Comparison of ENCODE assay signal across 19 cellular contexts in the genomic region with DNA sequence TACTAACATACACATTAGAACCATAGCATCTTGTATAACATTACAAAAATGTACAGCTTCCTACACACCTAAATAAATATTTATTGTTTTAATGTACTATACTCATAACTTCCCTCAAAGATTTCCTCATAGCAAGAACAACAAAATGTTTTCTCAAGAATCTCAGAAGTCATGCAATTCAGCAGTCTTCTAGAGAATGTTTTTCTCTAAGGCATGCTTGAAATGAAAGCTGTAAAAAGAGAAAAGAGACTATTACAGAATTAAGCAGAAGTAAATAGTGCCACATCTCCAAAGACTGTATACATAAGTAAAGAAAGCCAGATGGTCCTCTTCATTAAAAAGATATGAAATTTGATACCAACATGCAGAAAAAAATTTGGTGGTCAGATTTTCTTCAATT.
A peak's percentile ranks its signal among the peaks of the same experiment; 100 is the strongest.
DNase-seq lines count a peak whose midpoint lies in the region; FAIRE-seq and TF ChIP-seq lines count a peak whose summit lies in the region.
"Had no signal": no experiment of that assay in that cellular context is flagged by ENCODE, and none has a peak within 500 bp of the region (broad histone marks: within the 10 kb centered on the region; RNA-seq: fewer than 3 reads in every experiment).

No MANE protein-coding gene starts in this region.

- intact Hi-C loops in lower leg skin (cut with DNase I; ENCODE audit: low total_unique reads) = no loop called here

- no peaks in the 10 kb centered on the region for H3K36me3 ChIP-seq in adipocyte (ENCODE audit: control insufficient read depth, insufficient read depth, low read length, severe bottlenecking)
- H3K36me3 ChIP-seq: BLaER1 treated with 17β-estradiol and CSF1 and Interleukin-3, amounts not matched to agents 10 nM and 100 nM; HAP-1 had no signal

- H3K9me3 ChIP-seq in adipocyte (ENCODE audit: control insufficient read depth, low read length) = no peaks in the 10 kb centered on the region
- H3K9me3 ChIP-seq: BLaER1 treated with 17β-estradiol and CSF1 and Interleukin-3, amounts not matched to agents 10 nM and 100 nM; HAP-1 had no signal

- peak; percentile 16 for FAIRE-seq in A204.1 (lab: Jason Lieb, UNC)
- FAIRE-seq: G401.6, GM12891, GM18507 had no signal

- peaks cover 25% of the 10 kb centered on the region for H3K4me1 ChIP-seq in adipocyte (ENCODE audit: control insufficient read depth, insufficient read depth, low read length)
- H3K4me1 ChIP-seq: BLaER1 treated with 17β-estradiol and CSF1 and Interleukin-3, amounts not matched to agents 10 nM and 100 nM; HAP-1 had no signal

- no peaks in the 10 kb centered on the region for H3K9me3 Mint-ChIP-seq in activated naive CD8-positive, alpha-beta T cell treated with anti-CD3 and anti-CD28 coated beads for 36 hours
- H3K9me3 Mint-ChIP-seq: CD8-positive, alpha-beta T cell had no signal

- no peak overlapping the region for H3K4me3 ChIP-seq in adipocyte (ENCODE audit: low read length)
- H3K4me3 ChIP-seq in fibroblast of villous mesenchyme (ENCODE audit: low read depth, low read length) = no peak overlapping the region
- no peak overlapping the region for H3K4me3 ChIP-seq in lower leg skin (ENCODE audit: low read depth, poor library complexity, severe bottlenecking)
- H3K4me3 ChIP-seq: BLaER1 treated with 17β-estradiol and CSF1 and Interleukin-3, amounts not matched to agents 10 nM and 100 nM; GM23248; HAP-1 had no signal

- H3K9ac ChIP-seq in adipocyte (ENCODE audit: low read length) = no peak overlapping the region
- H3K9ac ChIP-seq: BLaER1 treated with 17β-estradiol and CSF1 and Interleukin-3, amounts not matched to agents 10 nM and 100 nM; GM23248 had no signal

- H3K36me3 Mint-ChIP-seq in activated naive CD8-positive, alpha-beta T cell treated with anti-CD3 and anti-CD28 coated beads for 36 hours = no peaks in the 10 kb centered on the region
- H3K36me3 Mint-ChIP-seq: CD8-positive, alpha-beta T cell had no signal

- no peak for TF ChIP-seq POLR2A in lower leg skin (IDR thresholded peaks at IDR 0.05)

- DNase-seq in NCI-H2171 (lab: John Stamatoyannopoulos, UW) (peak; percentile 21), adipocyte (ENCODE audit: low read depth) (peak; percentile 71), fibroblast of villous mesenchyme (ENCODE audit: low read depth) (peak; percentile 52), NCI-H187 (lab: John Stamatoyannopoulos, UW) (no peak), lower leg skin (ENCODE audit: low spot score in 2 of 2) (no peak)
- no peak for DNase-seq in activated naive CD8-positive, alpha-beta T cell treated with anti-CD3 and anti-CD28 coated beads for 36 hours
- DNase-seq: CD8-positive, alpha-beta T cell; COR-L47; DMS 273 treated with DMSO at 0.1 percent for 48 hours; DMS53; DND-41; GM23248 had no signal

- TF ChIP-seq CTCF in fibroblast of villous mesenchyme (IDR thresholded peaks at IDR 0.05; ENCODE audit: insufficient read depth, low read depth, low read length) (no peak), lower leg skin (IDR thresholded peaks at IDR 0.05) (no peak)

- no peaks in the 10 kb centered on the region for H3K4me1 Mint-ChIP-seq in activated naive CD8-positive, alpha-beta T cell treated with anti-CD3 and anti-CD28 coated beads for 36 hours
- H3K4me1 Mint-ChIP-seq: B cell had no signal

- no peak overlapping the region for H3K27ac Mint-ChIP-seq in activated naive CD8-positive, alpha-beta T cell treated with anti-CD3 and anti-CD28 coated beads for 36 hours
- H3K27ac Mint-ChIP-seq: B cell; CD8-positive, alpha-beta T cell had no signal

- no peaks in the 10 kb centered on the region for H3K27me3 ChIP-seq in adipocyte (replicated peaks; ENCODE audit: control insufficient read depth, insufficient read depth, low read length)
- H3K27me3 ChIP-seq: BLaER1 treated with 17β-estradiol and CSF1 and Interleukin-3, amounts not matched to agents 10 nM and 100 nM had no signal

- H3K27me3 Mint-ChIP-seq in activated naive CD8-positive, alpha-beta T cell treated with anti-CD3 and anti-CD28 coated beads for 36 hours = peaks cover 19% of the 10 kb centered on the region

- H3K4me3 Mint-ChIP-seq in activated naive CD8-positive, alpha-beta T cell treated with anti-CD3 and anti-CD28 coated beads for 36 hours = no peak overlapping the region
- H3K4me3 Mint-ChIP-seq: B cell; CD8-positive, alpha-beta T cell had no signal

Comparison
In these comparisons a context has a peak if more than half of its experiments do, and no peak if none do; other contexts are left out.
1. DNase-seq: peak in NCI-H2171 (single experiment), adipocyte (single experiment) and fibroblast of villous mesenchyme (single experiment); none in activated naive CD8-positive, alpha-beta T cell treated with anti-CD3 and anti-CD28 coated beads for 36 hours (single experiment), NCI-H187 (0 of 2) and lower leg skin (0 of 2).